Comparison of ENCODE assay signal across 8 cellular contexts in genomic region chr2:187581125-187581896, GRCh38. TPM values are rescaled to one million over a fixed set of nuclear protein-coding genes. Genes with fewer than 3 reads are reported as not detected.
DNase-seq lines count a peak whose midpoint lies in the region; ATAC-seq and TF ChIP-seq lines count a peak whose summit lies in the region.

No MANE protein-coding gene starts in this region.

- peak; percentile 49 for ATAC-seq in HG02970 (IDR thresholded peaks at IDR 0.05; ENCODE audit: low FRiP score, unreplicated experiment)
- ATAC-seq in lower lobe of right lung, result peak; percentile 50 to 79

- intact Hi-C loops in MCF 10A (cut with micrococcal nuclease) (loop anchor here (1.0 to 10.0 kb wide), 6 partner anchors 262 to 1831 kb away; partner anchors contain the start of gene GULP1), lower lobe of right lung (cut with DNase I) (no loop called here)

- H3K9me3 ChIP-seq in lower lobe of right lung, result no peaks in the 10 kb centered on the region

- peak overlapping the region; percentile 81 for H3K27ac Mint-ChIP-seq in MCF 10A (ENCODE audit: low read depth, unreplicated experiment)
- H3K27ac Mint-ChIP-seq in activated CD4-positive, alpha-beta memory T cell treated with anti-CD3 and anti-CD28 coated beads, Interleukin-2, amount 10 ng/mL, durations not matched to agents 7 days and 5 days, result no peak overlapping the region

- POLR2A ChIA-PET in AG04449 (lab: Yijun Ruan, JAX) (no interaction called here), MCF 10A (lab: Yijun Ruan, JAX) (interaction anchor here (0.5 to 3.6 kb wide), 7 partner anchors 36 to 262 kb away, joined by 3 to 44 read pairs (median 4); no protein-coding TSS in a partner anchor)
- POLR2A ChIA-PET in activated CD4-positive, alpha-beta memory T cell treated with anti-CD3 and anti-CD28 coated beads, Interleukin-2, amount 10 ng/mL, durations not matched to agents 7 days and 5 days (lab: Charles Lee), result no interaction called here

- H3K4me1 Mint-ChIP-seq in MCF 10A (ENCODE audit: insufficient read depth, unreplicated experiment), result peaks cover 9% of the 10 kb centered on the region
- peaks cover 6% of the 10 kb centered on the region for H3K4me1 Mint-ChIP-seq in activated CD4-positive, alpha-beta memory T cell treated with anti-CD3 and anti-CD28 coated beads, Interleukin-2, amount 10 ng/mL, durations not matched to agents 7 days and 5 days

- peaks cover 6% of the 10 kb centered on the region for H3K9me3 Mint-ChIP-seq in MCF 10A (ENCODE audit: unreplicated experiment)
- H3K9me3 Mint-ChIP-seq in activated CD4-positive, alpha-beta memory T cell treated with anti-CD3 and anti-CD28 coated beads, Interleukin-2, amount 10 ng/mL, durations not matched to agents 7 days and 5 days, result peaks cover 2% of the 10 kb centered on the region

- CTCF ChIA-PET in AG04449 (lab: Yijun Ruan, JAX) (interaction anchor here (0.6 to 12.0 kb wide), 62 partner anchors 10 to 1859 kb away, joined by 3 to 718 read pairs (median 5); partner anchors contain the start of genes COL5A2, GULP1 and TFPI), MCF 10A (lab: Yijun Ruan, JAX) (interaction anchor here (0.5 to 7.9 kb wide), 54 partner anchors 8 to 1832 kb away, joined by 3 to 363 read pairs (median 5); partner anchors contain the start of genes GULP1 and TFPI)
- CTCF ChIA-PET in activated CD4-positive, alpha-beta memory T cell treated with anti-CD3 and anti-CD28 coated beads, Interleukin-2, amount 10 ng/mL, durations not matched to agents 7 days and 5 days (lab: Charles Lee), result interaction anchor here (0.7 to 1.5 kb wide), 5 partner anchors 10 to 81 kb away, joined by 3 to 5 read pairs (median 3); no protein-coding TSS in a partner anchor

- peaks cover 23% of the 10 kb centered on the region for H3K4me1 ChIP-seq in lower lobe of right lung
- H3K4me1 ChIP-seq in urinary bladder (ENCODE audit: insufficient read depth), result no peaks in the 10 kb centered on the region

- TF ChIP-seq CTCF in AG04449 (IDR thresholded peaks at IDR 0.05; ENCODE audit: insufficient read depth, low read length, missing control alignments), result peak; percentile 50
- peak; percentile 69 for TF ChIP-seq CTCF in GM12864 (IDR thresholded peaks at IDR 0.05; ENCODE audit: low read depth, low read length, missing control alignments)
- peak; percentile 76 for TF ChIP-seq CTCF in MCF 10A (IDR thresholded peaks at IDR 0.05; ENCODE audit: unreplicated experiment)
- peak; percentile 71 for TF ChIP-seq CTCF in lower lobe of right lung (IDR thresholded peaks at IDR 0.05)

- H3K4me3 Mint-ChIP-seq in MCF 10A (ENCODE audit: unreplicated experiment), result peak overlapping the region; percentile 58
- H3K4me3 Mint-ChIP-seq in activated CD4-positive, alpha-beta memory T cell treated with anti-CD3 and anti-CD28 coated beads, Interleukin-2, amount 10 ng/mL, durations not matched to agents 7 days and 5 days, result no peak overlapping the region

- H3K27me3 ChIP-seq in lower lobe of right lung (ENCODE audit: low read depth), result no peaks in the 10 kb centered on the region

- BruUV-seq in MCF 10A (replicated peaks; lab: Mats Ljungman, UMichigan), result no TSS peak

- no peak overlapping the region for H3K4me3 ChIP-seq in AG04449 (ENCODE audit: low read depth, low read length)
- H3K4me3 ChIP-seq in GM12864 (ENCODE audit: low read depth, low read length), result no peak overlapping the region
- H3K4me3 ChIP-seq in lower lobe of right lung, result peak overlapping the region; percentile 33
- peak overlapping the region; percentile 4 for H3K4me3 ChIP-seq in urinary bladder (ENCODE audit: low read depth, low read length)

- H3K27ac ChIP-seq in lower lobe of right lung, result peak overlapping the region; percentile 12
- no peak overlapping the region for H3K27ac ChIP-seq in urinary bladder (ENCODE audit: low read depth)

- H3K36me3 ChIP-seq in lower lobe of right lung (no peaks in the 10 kb centered on the region), urinary bladder (ENCODE audit: insufficient read depth) (no peaks in the 10 kb centered on the region)

- 6% methylated on average over 4 of the region's 4 CpGs for whole genome bisulfite sequencing in urinary bladder

- H3K27me3 Mint-ChIP-seq in MCF 10A (ENCODE audit: insufficient read depth, unreplicated experiment), result no peaks in the 10 kb centered on the region
- no peaks in the 10 kb centered on the region for H3K27me3 Mint-ChIP-seq in activated CD4-positive, alpha-beta memory T cell treated with anti-CD3 and anti-CD28 coated beads, Interleukin-2, amount 10 ng/mL, durations not matched to agents 7 days and 5 days

- H3K36me3 Mint-ChIP-seq in MCF 10A (ENCODE audit: insufficient read depth, unreplicated experiment), result no peaks in the 10 kb centered on the region
- no peaks in the 10 kb centered on the region for H3K36me3 Mint-ChIP-seq in activated CD4-positive, alpha-beta memory T cell treated with anti-CD3 and anti-CD28 coated beads, Interleukin-2, amount 10 ng/mL, durations not matched to agents 7 days and 5 days (ENCODE audit: low read depth)

- DNase-seq in AG04449 (ENCODE audit: low read depth, low spot score) (no peak), GM12864 (ENCODE audit: low read depth) (no peak), NCI-H526 treated with DMSO at 0.1 percent for 48 hours (lab: John Stamatoyannopoulos, UW) (peak; percentile 44), MCF 10A (ENCODE audit: unreplicated experiment) (peak; percentile 77), lower lobe of right lung (no peak)
- no peak for DNase-seq in activated CD4-positive, alpha-beta memory T cell treated with anti-CD3 and anti-CD28 coated beads, Interleukin-2, amount 10 ng/mL, durations not matched to agents 7 days and 5 days

RNA-seq across cellular contexts. Expression of gene TFPI, which starts 27.1 kb away (rescaled TPM):
- total RNA-seq in MCF 10A (2022) (67.4 and 71.1 TPM in 2 replicates), lower lobe of right lung (311 TPM), urinary bladder (177 TPM)
- 63.3 TPM for polyA plus RNA-seq in urinary bladder
- total RNA-seq in activated CD4-positive, alpha-beta memory T cell treated with anti-CD3 and anti-CD28 coated beads, Interleukin-2, amount 10 ng/mL, durations not matched to agents 7 days and 5 days, result not detected

Comparison
In these comparisons a context has a peak if more than half of its experiments do, and no peak if none do; other contexts are left out.
1. DNase-seq: peak in NCI-H526 treated with DMSO at 0.1 percent for 48 hours (single experiment) and MCF 10A (single experiment); none in AG04449 (single experiment), GM12864 (single experiment), lower lobe of right lung (single experiment) and activated CD4-positive, alpha-beta memory T cell treated with anti-CD3 and anti-CD28 coated beads, Interleukin-2, amount 10 ng/mL, durations not matched to agents 7 days and 5 days (single experiment).
2. H3K4me3 ChIP-seq: peak in lower lobe of right lung (single experiment) and urinary bladder (single experiment); none in AG04449 (single experiment) and GM12864 (single experiment).
3. RNA of gene TFPI, which starts 27.1 kb away (total RNA-seq): 311 TPM in lower lobe of right lung (single experiment), 177 TPM in urinary bladder (single experiment) and 67.4 to 71.1 TPM in MCF 10A; not detected in activated CD4-positive, alpha-beta memory T cell treated with anti-CD3 and anti-CD28 coated beads, Interleukin-2, amount 10 ng/mL, durations not matched to agents 7 days and 5 days; every median in the first group is over 10 times any median in the second.
4. Peak in every context shown above with its lines, with median percentiles within 50 percentile points of each other: CTCF ChIP-seq.